In genomic region chr20:63980806-63981728, GRCh38 we compare ENCODE assay signal across 8 cellular contexts.
DNase-seq lines count a peak whose midpoint lies in the region; ATAC-seq and TF ChIP-seq lines count a peak whose summit lies in the region.

A gene with protein sequence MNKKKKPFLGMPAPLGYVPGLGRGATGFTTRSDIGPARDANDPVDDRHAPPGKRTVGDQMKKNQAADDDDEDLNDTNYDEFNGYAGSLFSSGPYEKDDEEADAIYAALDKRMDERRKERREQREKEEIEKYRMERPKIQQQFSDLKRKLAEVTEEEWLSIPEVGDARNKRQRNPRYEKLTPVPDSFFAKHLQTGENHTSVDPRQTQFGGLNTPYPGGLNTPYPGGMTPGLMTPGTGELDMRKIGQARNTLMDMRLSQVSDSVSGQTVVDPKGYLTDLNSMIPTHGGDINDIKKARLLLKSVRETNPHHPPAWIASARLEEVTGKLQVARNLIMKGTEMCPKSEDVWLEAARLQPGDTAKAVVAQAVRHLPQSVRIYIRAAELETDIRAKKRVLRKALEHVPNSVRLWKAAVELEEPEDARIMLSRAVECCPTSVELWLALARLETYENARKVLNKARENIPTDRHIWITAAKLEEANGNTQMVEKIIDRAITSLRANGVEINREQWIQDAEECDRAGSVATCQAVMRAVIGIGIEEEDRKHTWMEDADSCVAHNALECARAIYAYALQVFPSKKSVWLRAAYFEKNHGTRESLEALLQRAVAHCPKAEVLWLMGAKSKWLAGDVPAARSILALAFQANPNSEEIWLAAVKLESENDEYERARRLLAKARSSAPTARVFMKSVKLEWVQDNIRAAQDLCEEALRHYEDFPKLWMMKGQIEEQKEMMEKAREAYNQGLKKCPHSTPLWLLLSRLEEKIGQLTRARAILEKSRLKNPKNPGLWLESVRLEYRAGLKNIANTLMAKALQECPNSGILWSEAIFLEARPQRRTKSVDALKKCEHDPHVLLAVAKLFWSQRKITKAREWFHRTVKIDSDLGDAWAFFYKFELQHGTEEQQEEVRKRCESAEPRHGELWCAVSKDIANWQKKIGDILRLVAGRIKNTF (plus strand): TSS chr20:63981132. CDS start chr20:63981246, 114 bp downstream.

- H3K9me3 Mint-ChIP-seq in nephron, result no peaks in the 10 kb centered on the region
- no peaks in the 10 kb centered on the region for H3K9me3 Mint-ChIP-seq in stimulated activated naive CD8-positive, alpha-beta T cell treated with anti-CD3 and anti-CD28 coated beads, Interleukin-15, Interleukin-2, amounts not matched to agents 100 ng/mL and 50 ng/mL, for 24 hours

- peak within 1 kb of the TSS; percentile 89 to 97 (median 95) for H3K27ac Mint-ChIP-seq in nephron
- peak within 1 kb of the TSS; percentile 97 for H3K27ac Mint-ChIP-seq in stimulated activated naive CD8-positive, alpha-beta T cell treated with anti-CD3 and anti-CD28 coated beads, Interleukin-15, Interleukin-2, amounts not matched to agents 100 ng/mL and 50 ng/mL, for 24 hours

- no peaks in the 10 kb centered on the region for H3K27me3 ChIP-seq in RWPE2 (ENCODE audit: insufficient read depth, poor library complexity, severe bottlenecking)

- no peaks in the 10 kb centered on the region for H3K9me3 ChIP-seq in RWPE2 (ENCODE audit: severe bottlenecking)

- peaks cover 32% of the 10 kb centered on the region for H3K36me3 ChIP-seq in RWPE2 (ENCODE audit: low read depth)

- H3K27ac ChIP-seq in RWPE2 (ENCODE audit: poor library complexity, severe bottlenecking), result peak within 1 kb of the TSS; percentile 73

- H3K4me3 ChIP-seq in RWPE2 (ENCODE audit: severe bottlenecking), result peak within 1 kb of the TSS; percentile 64
- H3K4me3 ChIP-seq in fibroblast of pulmonary artery (replicated peaks; ENCODE audit: low read depth, low read length), result peak within 1 kb of the TSS; percentile 93

- peaks cover 15% of the 10 kb centered on the region for H3K4me1 ChIP-seq in RWPE2 (ENCODE audit: insufficient read depth, poor library complexity, severe bottlenecking)

- TF ChIP-seq CTCF in RWPE2 (IDR thresholded peaks at IDR 0.05; ENCODE audit: poor library complexity, severe bottlenecking) (peak; percentile 100), fibroblast of pulmonary artery (IDR thresholded peaks at IDR 0.05; ENCODE audit: low read length, missing control alignments) (peak; percentile 89), nephron (IDR thresholded peaks at IDR 0.05; ENCODE audit: unreplicated experiment in 3 of 3) (peak; percentile 78 to 95 (median 83))

- DNase-seq in EL, result peak; percentile 95
- DNase-seq in GOT3 (lab: John Stamatoyannopoulos, UW), result peak; percentile 70
- peak; percentile 98 for DNase-seq in LoVo (ENCODE audit: low spot score)
- DNase-seq in RWPE2 (ENCODE audit: low spot score), result peak; percentile 100
- DNase-seq in activated T-helper 9 cell treated with anti-CD3 and anti-CD28 coated beads, Interleukin-2, amount 50 U/mL, for 16 hours (ENCODE audit: low read depth), result peak; percentile 92
- peak; percentile 96 for DNase-seq in fibroblast of pulmonary artery (ENCODE audit: low read depth)

- peak; percentile 64 for ATAC-seq in RWPE2 (ENCODE audit: low read depth)

- peaks cover 27% of the 10 kb centered on the region for H3K36me3 Mint-ChIP-seq in nephron (ENCODE audit: low read depth)
- peaks cover 34% of the 10 kb centered on the region for H3K36me3 Mint-ChIP-seq in stimulated activated naive CD8-positive, alpha-beta T cell treated with anti-CD3 and anti-CD28 coated beads, Interleukin-15, Interleukin-2, amounts not matched to agents 100 ng/mL and 50 ng/mL, for 24 hours (ENCODE audit: low read depth)

- H3K4me1 Mint-ChIP-seq in nephron, result peaks cover 35% of the 10 kb centered on the region
- H3K4me1 Mint-ChIP-seq in stimulated activated naive CD8-positive, alpha-beta T cell treated with anti-CD3 and anti-CD28 coated beads, Interleukin-15, Interleukin-2, amounts not matched to agents 100 ng/mL and 50 ng/mL, for 24 hours (ENCODE audit: low read depth), result peaks cover 63% of the 10 kb centered on the region

- H3K27me3 Mint-ChIP-seq in nephron (ENCODE audit: low read depth), result peaks cover 3% of the 10 kb centered on the region
- H3K27me3 Mint-ChIP-seq in stimulated activated naive CD8-positive, alpha-beta T cell treated with anti-CD3 and anti-CD28 coated beads, Interleukin-15, Interleukin-2, amounts not matched to agents 100 ng/mL and 50 ng/mL, for 24 hours, result no peaks in the 10 kb centered on the region

- peak within 1 kb of the TSS; percentile 95 to 99 (median 96) for H3K4me3 Mint-ChIP-seq in nephron
- peak within 1 kb of the TSS; percentile 94 for H3K4me3 Mint-ChIP-seq in stimulated activated naive CD8-positive, alpha-beta T cell treated with anti-CD3 and anti-CD28 coated beads, Interleukin-15, Interleukin-2, amounts not matched to agents 100 ng/mL and 50 ng/mL, for 24 hours

Comparison
In these comparisons a context has a peak if more than half of its experiments do, and no peak if none do; other contexts are left out.
1. Peak in every context shown above with its lines: DNase-seq, ATAC-seq, H3K4me3 ChIP-seq and H3K27ac ChIP-seq.